ENCODE assay signal across 8 cellular contexts in the genomic region with DNA sequence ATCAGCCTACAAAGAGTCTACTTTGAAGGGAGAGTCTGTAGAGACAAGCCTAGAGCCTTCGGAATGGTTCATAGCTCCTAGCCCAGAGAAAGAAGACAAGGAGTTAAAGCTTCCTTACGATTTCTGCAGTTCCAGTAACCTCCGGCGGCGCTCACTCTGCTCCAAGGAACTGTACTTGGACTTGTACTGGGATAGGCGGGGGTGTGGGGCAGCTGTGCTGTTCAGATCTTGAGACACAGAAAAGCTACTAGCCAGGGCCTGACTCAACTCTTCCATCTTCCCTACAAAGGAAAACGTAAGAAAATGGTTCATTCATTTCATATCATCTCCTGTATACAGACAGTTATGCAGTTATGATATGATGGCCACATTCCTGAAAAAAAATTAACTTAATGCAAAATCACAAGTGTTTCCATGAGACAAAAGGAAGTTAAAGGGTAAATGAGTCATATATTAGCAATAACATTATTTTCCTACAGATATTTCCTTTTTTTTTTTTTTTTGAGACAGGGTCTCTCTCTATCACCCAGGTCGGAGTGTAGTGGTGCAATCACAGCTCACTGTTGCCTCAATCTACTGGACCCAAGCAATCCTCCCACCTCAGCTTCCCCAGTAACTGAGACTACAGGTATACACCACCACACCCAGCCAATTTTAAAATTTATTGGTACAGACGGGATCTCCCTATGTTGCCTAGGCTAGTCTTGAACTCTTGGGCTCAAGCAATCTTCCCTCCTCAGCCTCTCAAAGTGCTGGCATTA. TPM values are rescaled to one million over a fixed set of nuclear protein-coding genes. Genes with fewer than 3 reads are reported as not detected.
DNase-seq lines count a peak whose midpoint lies in the region; ATAC-seq and TF ChIP-seq lines count a peak whose summit lies in the region.

No MANE protein-coding gene starts in this region.

- POLR2A ChIA-PET in CD8-positive, alpha-beta T cell (lab: Charles Lee), result interaction anchor here (1.4 to 1.5 kb wide), 2 partner anchors 13 to 19 kb away, joined by 5 to 7 read pairs; partner anchors contain the start of gene IMP3

- H3K27me3 Mint-ChIP-seq in CD8-positive, alpha-beta T cell (ENCODE audit: low read depth), result no peaks in the 10 kb centered on the region

- TF ChIP-seq CTCF in CD8-positive, alpha-beta T cell (IDR thresholded peaks at IDR 0.05), result no peak
- TF ChIP-seq CTCF in esophagus squamous epithelium (IDR thresholded peaks at IDR 0.05), result peak in 4 of 6 experiments; percentile 18 to 45 (median 28)
- no peak for TF ChIP-seq CTCF in omental fat pad (IDR thresholded peaks at IDR 0.05)

- peak overlapping the region; percentile 74 for H3K27ac Mint-ChIP-seq in CD8-positive, alpha-beta T cell

- H3K4me1 Mint-ChIP-seq in CD8-positive, alpha-beta T cell (ENCODE audit: low read depth), result peaks cover 34% of the 10 kb centered on the region

- peaks cover 50% of the 10 kb centered on the region for H3K36me3 Mint-ChIP-seq in CD8-positive, alpha-beta T cell

- CTCF ChIA-PET in CD8-positive, alpha-beta T cell (lab: Charles Lee), result interaction anchor here (1.0 to 1.2 kb wide), 2 partner anchors 24 to 112 kb away, joined by 3 read pairs; no protein-coding TSS in a partner anchor

- no peak for ATAC-seq in CD8-positive, alpha-beta T cell
- ATAC-seq in omental fat pad (ENCODE audit: low FRiP score) (peak; percentile 86), GM21737 (IDR thresholded peaks at IDR 0.05; ENCODE audit: unreplicated experiment) (no peak)

- no peaks in the 10 kb centered on the region for H3K9me3 ChIP-seq in CD8-positive, alpha-beta T cell (ENCODE audit: low read length)
- H3K9me3 ChIP-seq in SJSA1 (replicated peaks), result no peaks in the 10 kb centered on the region
- no peaks in the 10 kb centered on the region for H3K9me3 ChIP-seq in esophagus squamous epithelium

- no peak overlapping the region for H3K4me3 Mint-ChIP-seq in CD8-positive, alpha-beta T cell

- intact Hi-C loops in CD8-positive, alpha-beta T cell (cut with DNase I, micrococcal nuclease), result loop anchor here in 1 of 2 experiments (10.0 kb wide), 1 partner anchor 836 kb away; the partner anchor contains the start of gene CSK
- intact Hi-C loops in esophagus squamous epithelium (cut with DNase I), result no loop called here

- peaks cover 18% of the 10 kb centered on the region for H3K36me3 ChIP-seq in CD8-positive, alpha-beta T cell (ENCODE audit: insufficient read depth, low read length)
- H3K36me3 ChIP-seq in SJSA1 (peaks cover 40% of the 10 kb centered on the region), esophagus squamous epithelium (peaks cover 0 to 43% (median 16%) of the 10 kb centered on the region in 3 donors)

- peaks cover 15% of the 10 kb centered on the region for H3K4me1 ChIP-seq in CD8-positive, alpha-beta T cell (ENCODE audit: insufficient read depth, low read length)
- H3K4me1 ChIP-seq in SJSA1 (replicated peaks), result peaks cover 22% of the 10 kb centered on the region
- H3K4me1 ChIP-seq in esophagus squamous epithelium, result peaks cover 16 to 45% (median 20%) of the 10 kb centered on the region in 3 donors

- H3K27me3 ChIP-seq in CD8-positive, alpha-beta T cell (ENCODE audit: insufficient read depth, low read length), result no peaks in the 10 kb centered on the region
- H3K27me3 ChIP-seq in SJSA1 (replicated peaks), result no peaks in the 10 kb centered on the region
- no peaks in the 10 kb centered on the region for H3K27me3 ChIP-seq in esophagus squamous epithelium

- H3K27ac ChIP-seq in CD8-positive, alpha-beta T cell (ENCODE audit: low read depth, low read length), result no peak overlapping the region
- H3K27ac ChIP-seq in SJSA1, result peak overlapping the region; percentile 34
- H3K27ac ChIP-seq in esophagus squamous epithelium, result peak overlapping the region; percentile 56 to 83 (median 78)

- DNase-seq in CD8-positive, alpha-beta T cell, result no peak
- DNase-seq in SJSA1 (ENCODE audit: low read depth in 1 of 2, low spot score in 2 of 2) (peak; percentile 62 to 77), esophagus squamous epithelium (lab: John Stamatoyannopoulos, UW) (peak; percentile 18), omental fat pad (ENCODE audit: low spot score) (peak; percentile 40), NCI-H2081 treated with DMSO at 0.1 percent for 48 hours (lab: John Stamatoyannopoulos, UW) (no peak), amniotic stem cell (lab: John Stamatoyannopoulos, UW) (no peak), G401 (ENCODE audit: low spot score) (no peak)

- WGBS in esophagus squamous epithelium, 2 donors, result 10 to 27% methylated on average over 9 of the region's 9 CpGs

- no peak overlapping the region for H3K4me3 ChIP-seq in CD8-positive, alpha-beta T cell (ENCODE audit: low read depth, low read length)
- H3K4me3 ChIP-seq in SJSA1, result no peak overlapping the region
- H3K4me3 ChIP-seq in esophagus squamous epithelium, result peak overlapping the region in 3 of 4 donors; percentile 9 to 42 (median 18)

- in situ Hi-C loops in G401 (cut with HindIII; ENCODE audit: low sequenced_read_pairs), result no loop called here

- no peaks in the 10 kb centered on the region for H3K9me3 Mint-ChIP-seq in CD8-positive, alpha-beta T cell

- no peak for TF ChIP-seq POLR2A in esophagus squamous epithelium (IDR thresholded peaks at IDR 0.05)

RNA-seq across cellular contexts. Expression of gene SNUPN, which starts 4.6 kb away (rescaled TPM):
- 1 to 10 TPM; 7.7 TPM for total RNA-seq in CD8-positive, alpha-beta T cell
- total RNA-seq in SJSA1 (2014; rRNA removed; shearing (Covaris generic)), result 26.0 and 31.7 TPM in 2 replicates
- total RNA-seq in esophagus squamous epithelium (10 to 100 TPM in 3 of 4 donors, 1 to 10 TPM in 1; 8.7 to 19.1 (median 13.5) TPM), omental fat pad (10 to 100 TPM; 17.6 to 23.2 (median 18.7) TPM)
- 19.3 and 37.4 TPM in 2 replicates for total RNA-seq in G401 (2014; rRNA removed; shearing (Covaris generic))

RNA-seq across cellular contexts. Expression of gene IMP3, which starts 19.1 kb away (rescaled TPM):
- 10 to 100 TPM; 67.1 to 69.5 TPM for total RNA-seq in CD8-positive, alpha-beta T cell
- 85.3 and 101 TPM in 2 replicates for total RNA-seq in SJSA1 (2014; rRNA removed; shearing (Covaris generic))
- 100 to 1,000 TPM; 129 to 173 (median 140) TPM for total RNA-seq in esophagus squamous epithelium
- total RNA-seq in omental fat pad, result 100 to 1,000 TPM; 162 to 194 (median 170) TPM
- 118 and 123 TPM in 2 replicates for total RNA-seq in G401 (2014; rRNA removed; shearing (Covaris generic))

RNA-seq across cellular contexts. Expression of gene SNX33, which starts 26.8 kb away (rescaled TPM):
- under 1 TPM; 0.56 to 0.95 TPM for total RNA-seq in CD8-positive, alpha-beta T cell
- total RNA-seq in SJSA1 (2014; rRNA removed; shearing (Covaris generic)), result 4.8 and 6.1 TPM in 2 replicates
- total RNA-seq in esophagus squamous epithelium (10 to 100 TPM; 20.3 to 36.4 (median 25.9) TPM), omental fat pad (10 to 100 TPM; 19.9 to 43.8 (median 32.5) TPM)
- total RNA-seq in G401 (2014; rRNA removed; shearing (Covaris generic)), result 13.9 and 15.1 TPM in 2 replicates

RNA-seq across cellular contexts. Expression of gene PTPN9, which starts 41.8 kb away (rescaled TPM):
- 1 to 10 TPM; 4.8 to 5.6 TPM for total RNA-seq in CD8-positive, alpha-beta T cell
- total RNA-seq in SJSA1 (2014; rRNA removed; shearing (Covaris generic)), result 23.5 and 35.1 TPM in 2 replicates
- total RNA-seq in esophagus squamous epithelium, result 10 to 100 TPM in 1 of 4 donors, 1 to 10 TPM in 3; 4.9 to 13.5 (median 8.5) TPM
- total RNA-seq in omental fat pad, result 10 to 100 TPM; 12.4 to 18.9 (median 16.1) TPM
- 14.4 and 23.9 TPM in 2 replicates for total RNA-seq in G401 (2014; rRNA removed; shearing (Covaris generic))

Comparison
In these comparisons a context has a peak if more than half of its experiments do, and no peak if none do; other contexts are left out.
1. DNase-seq: peak in SJSA1 (2 of 2), esophagus squamous epithelium (single experiment) and omental fat pad (single experiment); none in CD8-positive, alpha-beta T cell (0 of 7), NCI-H2081 treated with DMSO at 0.1 percent for 48 hours (single experiment), amniotic stem cell (single experiment) and G401 (single experiment).
2. H3K4me3 ChIP-seq: peak in esophagus squamous epithelium (3 of 4); none in CD8-positive, alpha-beta T cell (single experiment) and SJSA1 (single experiment).
3. CTCF ChIP-seq: peak in esophagus squamous epithelium (4 of 6); none in CD8-positive, alpha-beta T cell (single experiment) and omental fat pad (0 of 3).